Comparison of ENCODE assay signal across 8 cellular contexts in genomic region chr2:119759451-119760236, GRCh38. TPM values are rescaled to one million over a fixed set of nuclear protein-coding genes. Genes with fewer than 3 reads are reported as not detected.
DNase-seq lines count a peak whose midpoint lies in the region; ATAC-seq and TF ChIP-seq lines count a peak whose summit lies in the region.

TSS of gene PTPN4 (plus strand) at chr2:119759922. CDS start at chr2:119809854, 49,932 bp downstream.

- no peaks in the 10 kb centered on the region for H3K36me3 ChIP-seq in ACC112 (ENCODE audit: insufficient read depth, low read length)
- H3K36me3 ChIP-seq in breast epithelium, result no peaks in the 10 kb centered on the region
- no peaks in the 10 kb centered on the region for H3K36me3 ChIP-seq in iPS-18a (ENCODE audit: control insufficient read depth, low read depth, low read length)
- H3K36me3 ChIP-seq in skeletal muscle satellite cell (ENCODE audit: insufficient read depth, low read length), result no peaks in the 10 kb centered on the region

- no peaks in the 10 kb centered on the region for H3K27me3 ChIP-seq in ACC112 (ENCODE audit: insufficient read depth, low read length)
- H3K27me3 ChIP-seq in breast epithelium, result no peaks in the 10 kb centered on the region
- H3K27me3 ChIP-seq in iPS-18a (ENCODE audit: control insufficient read depth, insufficient read depth, low read length), result no peaks in the 10 kb centered on the region
- H3K27me3 ChIP-seq in skeletal muscle satellite cell (ENCODE audit: control insufficient read depth, insufficient read depth, low read length), result no peaks in the 10 kb centered on the region

- no peaks in the 10 kb centered on the region for H3K9me3 ChIP-seq in breast epithelium
- H3K9me3 ChIP-seq in iPS-18a (ENCODE audit: control insufficient read depth, low read depth, low read length), result no peaks in the 10 kb centered on the region
- no peaks in the 10 kb centered on the region for H3K9me3 ChIP-seq in skeletal muscle satellite cell (replicated peaks; ENCODE audit: low read length)

- H3K4me3 ChIP-seq in ACC112 (ENCODE audit: low read depth, low read length) (peak within 1 kb of the TSS; percentile 96), breast epithelium (peak within 1 kb of the TSS; percentile 67 to 96 (median 84)), iPS-18a (ENCODE audit: low read length) (peak within 1 kb of the TSS; percentile 96), skeletal muscle satellite cell (ENCODE audit: low read length) (peak within 1 kb of the TSS; percentile 87)

- H3K27ac ChIP-seq in ACC112 (ENCODE audit: low read depth, low read length), result peak within 1 kb of the TSS; percentile 44; the same call in 1 of the 2 replicates
- peak within 1 kb of the TSS; percentile 94 for H3K27ac ChIP-seq in VCaP
- H3K27ac ChIP-seq in breast epithelium, result peak within 1 kb of the TSS; percentile 93 to 94
- peak within 1 kb of the TSS; percentile 94 for H3K27ac ChIP-seq in iPS-18a (ENCODE audit: low read length)

- H3K79me2 ChIP-seq in ACC112 (ENCODE audit: control insufficient read depth, insufficient read depth, low read length, unreplicated experiment), result peaks cover 36% of the 10 kb centered on the region

- ATAC-seq in GM18870 (IDR thresholded peaks at IDR 0.05; ENCODE audit: unreplicated experiment) (peak; percentile 83), HG03135 (IDR thresholded peaks at IDR 0.05; ENCODE audit: unreplicated experiment) (peak; percentile 96)

- TF ChIP-seq POLR2A in breast epithelium (IDR thresholded peaks at IDR 0.05), result peak; percentile 84

- H3K4me1 ChIP-seq in ACC112 (ENCODE audit: control insufficient read depth, insufficient read depth, low read length, unreplicated experiment), result peaks cover 32% of the 10 kb centered on the region
- H3K4me1 ChIP-seq in breast epithelium, result no peaks in the 10 kb centered on the region
- peaks cover 25% of the 10 kb centered on the region for H3K4me1 ChIP-seq in iPS-18a (ENCODE audit: control insufficient read depth, low read depth, low read length)
- H3K4me1 ChIP-seq in skeletal muscle satellite cell (ENCODE audit: control insufficient read depth, insufficient read depth, low read length), result peaks cover 22% of the 10 kb centered on the region

- no peak for TF ChIP-seq CTCF in VCaP (conservative IDR thresholded peaks at IDR 0.05)
- TF ChIP-seq CTCF in breast epithelium (IDR thresholded peaks at IDR 0.05), result no peak

- H2AFZ ChIP-seq in ACC112 (ENCODE audit: low read length, unreplicated experiment), result peak within 1 kb of the TSS; percentile 79

- intact Hi-C loops in breast epithelium (cut with DNase I; ENCODE audit: low total_unique reads), result loop anchor here (2.0 to 10.0 kb wide), 2 partner anchors 65 kb away; no protein-coding TSS in a partner anchor

- peak; percentile 97 for DNase-seq in NCI-H2196 treated with DMSO at 0.1 percent for 48 hours (lab: John Stamatoyannopoulos, UW; ENCODE audit: unreplicated experiment)
- DNase-seq in breast epithelium (ENCODE audit: low spot score in 2 of 2), result peak; percentile 93 to 95

- H3K4me2 ChIP-seq in skeletal muscle satellite cell (ENCODE audit: low read length), result peak within 1 kb of the TSS; percentile 94

- H3K9ac ChIP-seq in iPS-18a (ENCODE audit: low read length), result peak within 1 kb of the TSS; percentile 93
- peak within 1 kb of the TSS; percentile 86 for H3K9ac ChIP-seq in skeletal muscle satellite cell (ENCODE audit: low read depth, low read length)

RNA-seq across cellular contexts. Expression of gene PTPN4, which starts in this region (rescaled TPM):
- 10 to 100 TPM; 29.1 to 49.6 (median 38.7) TPM for total RNA-seq in breast epithelium
- total RNA-seq in skeletal muscle satellite cell (2012; rRNA removed), result 14.2 and 17.5 TPM in 2 replicates

Comparison
In these comparisons a context has a peak if more than half of its experiments do, and no peak if none do; other contexts are left out.
1. Peak in every context shown above with its lines: DNase-seq, ATAC-seq, H3K4me3 ChIP-seq and H3K27ac ChIP-seq.
2. H3K27ac ChIP-seq: peak in every context shown above with its lines; median percentile 94 in VCaP; 94 in iPS-18a; 94 in breast epithelium; 44 in ACC112.